Comparison of ENCODE assay signal across 22 cellular contexts in genomic region chr14:55059333-55059732, GRCh38. TPM values are rescaled to one million over a fixed set of nuclear protein-coding genes. Genes with fewer than 3 reads are reported as not detected.
DNase-seq lines count a peak whose midpoint lies in the region; ATAC-seq, FAIRE-seq and TF ChIP-seq lines count a peak whose summit lies in the region.
"Had no signal": no experiment of that assay in that cellular context is flagged by ENCODE, and none has a peak within 500 bp of the region (broad histone marks: within the 10 kb centered on the region; RNA-seq: fewer than 3 reads in every experiment).

No MANE protein-coding gene starts in this region.

- H3K4me1 ChIP-seq in small intestine (ENCODE audit: control insufficient read depth in 2 of 2, insufficient read depth in 1 of 2, low read depth in 1 of 2, low read length in 1 of 2) (peaks cover 0 to 2% of the 10 kb centered on the region in 2 donors), right cardiac atrium (ENCODE audit: control insufficient read depth, insufficient read depth, low read length) (peaks cover 3% of the 10 kb centered on the region)

- peaks cover 0 to 3% of the 10 kb centered on the region in 2 donors for H3K36me3 ChIP-seq in small intestine (ENCODE audit: control insufficient read depth in 2 of 2, insufficient read depth in 2 of 2, low read length in 2 of 2)

- peaks cover 34% of the 10 kb centered on the region for H3K4me1 Mint-ChIP-seq in activated naive CD8-positive, alpha-beta T cell treated with anti-CD3 and anti-CD28 coated beads for 36 hours
- peaks cover 35% of the 10 kb centered on the region for H3K4me1 Mint-ChIP-seq in activated naive CD8-positive, alpha-beta T cell treated with anti-CD3 and anti-CD28 coated beads, Interleukin-2, amount 50 U/mL, for 24 hours
- peaks cover 45% of the 10 kb centered on the region for H3K4me1 Mint-ChIP-seq in HFFc6 (ENCODE audit: low read depth)
- peaks cover 24 to 55% of the 10 kb centered on the region in 2 donors for H3K4me1 Mint-ChIP-seq in effector memory CD8-positive, alpha-beta T cell (ENCODE audit: low read depth in 2 of 2)

- H3K4me3 Mint-ChIP-seq in activated naive CD8-positive, alpha-beta T cell treated with anti-CD3 and anti-CD28 coated beads for 36 hours = no peak overlapping the region
- no peak overlapping the region for H3K4me3 Mint-ChIP-seq in activated naive CD8-positive, alpha-beta T cell treated with anti-CD3 and anti-CD28 coated beads, Interleukin-2, amount 50 U/mL, for 24 hours
- no peak overlapping the region for H3K4me3 Mint-ChIP-seq in HFFc6
- H3K4me3 Mint-ChIP-seq in effector memory CD8-positive, alpha-beta T cell = no peak overlapping the region

- ATAC-seq in activated naive CD8-positive, alpha-beta T cell treated with anti-CD3 and anti-CD28 coated beads, Interleukin-2, amount 50 U/mL, for 24 hours = no peak
- ATAC-seq in effector memory CD8-positive, alpha-beta T cell (replicated peaks) = no peak
- ATAC-seq in HG03354 (IDR thresholded peaks at IDR 0.05; ENCODE audit: poor library complexity, severe bottlenecking, unreplicated experiment) = no peak
- no peak for ATAC-seq in right cardiac atrium

- H3K9me3 ChIP-seq in small intestine (ENCODE audit: control insufficient read depth, low read depth) (no peaks in the 10 kb centered on the region), right cardiac atrium (ENCODE audit: control insufficient read depth, low read length) (no peaks in the 10 kb centered on the region)
- H3K9me3 ChIP-seq: SJSA1 had no signal

- no peaks in the 10 kb centered on the region for H3K9me3 Mint-ChIP-seq in activated naive CD8-positive, alpha-beta T cell treated with anti-CD3 and anti-CD28 coated beads for 36 hours
- H3K9me3 Mint-ChIP-seq in activated naive CD8-positive, alpha-beta T cell treated with anti-CD3 and anti-CD28 coated beads, Interleukin-2, amount 50 U/mL, for 24 hours = no peaks in the 10 kb centered on the region
- H3K9me3 Mint-ChIP-seq in HFFc6 = no peaks in the 10 kb centered on the region
- H3K9me3 Mint-ChIP-seq in effector memory CD8-positive, alpha-beta T cell = no peaks in the 10 kb centered on the region

- 61 to 83% (median 73%) methylated on average over 5 of the region's 5 CpGs for WGBS in small intestine, 3 donors
- WGBS in right cardiac atrium = 94% methylated on average over 5 of the region's 5 CpGs

- no peak for DNase-seq in activated naive CD8-positive, alpha-beta T cell treated with anti-CD3 and anti-CD28 coated beads for 36 hours
- DNase-seq in activated naive CD8-positive, alpha-beta T cell treated with anti-CD3 and anti-CD28 coated beads, Interleukin-2, amount 50 U/mL, for 24 hours = no peak
- DNase-seq in HFFc6 (no peak), small intestine (peak; percentile 29), right cardiac atrium (no peak), dermis blood vessel endothelial cell (no peak)
- no peak for DNase-seq in effector memory CD8-positive, alpha-beta T cell
- DNase-seq: ACHN, AML-193, DND-41, Kasumi-1, MM.1S, NCI-H1092 treated with DMSO at 0.1 percent for 48 hours, NCI-H2081 treated with DMSO at 0.1 percent for 48 hours, NCI-H510A, NCI-H82 had no signal

- H3K36me3 Mint-ChIP-seq in activated naive CD8-positive, alpha-beta T cell treated with anti-CD3 and anti-CD28 coated beads for 36 hours = peaks cover 50% of the 10 kb centered on the region
- H3K36me3 Mint-ChIP-seq in activated naive CD8-positive, alpha-beta T cell treated with anti-CD3 and anti-CD28 coated beads, Interleukin-2, amount 50 U/mL, for 24 hours (ENCODE audit: low read depth) = peaks cover 55% of the 10 kb centered on the region
- H3K36me3 Mint-ChIP-seq in HFFc6 (ENCODE audit: low read depth) = peaks cover 52% of the 10 kb centered on the region
- peaks cover 70% of the 10 kb centered on the region for H3K36me3 Mint-ChIP-seq in effector memory CD8-positive, alpha-beta T cell (ENCODE audit: insufficient read depth)

- FAIRE-seq in small intestine (lab: Jason Lieb, UNC) = no peak
- FAIRE-seq: D721Med, G401.6, GM12891, H1 had no signal

- no peaks in the 10 kb centered on the region for H3K27me3 Mint-ChIP-seq in activated naive CD8-positive, alpha-beta T cell treated with anti-CD3 and anti-CD28 coated beads for 36 hours
- H3K27me3 Mint-ChIP-seq in activated naive CD8-positive, alpha-beta T cell treated with anti-CD3 and anti-CD28 coated beads, Interleukin-2, amount 50 U/mL, for 24 hours = no peaks in the 10 kb centered on the region
- H3K27me3 Mint-ChIP-seq in HFFc6 (ENCODE audit: insufficient read depth) = 0 out of 2 replicates have a peak, but pooled peaks cover 2% of the 10 kb centered on the region
- H3K27me3 Mint-ChIP-seq in effector memory CD8-positive, alpha-beta T cell = no peaks in the 10 kb centered on the region

- H3K27ac ChIP-seq in small intestine (ENCODE audit: low read depth in 1 of 2, low read length in 1 of 2) (no peak overlapping the region), right cardiac atrium (ENCODE audit: low read length) (no peak overlapping the region)
- H3K27ac ChIP-seq: SJSA1 had no signal

- no peak for TF ChIP-seq CTCF in HFFc6 (IDR thresholded peaks at IDR 0.05)

- H3K27me3 ChIP-seq in small intestine (ENCODE audit: control insufficient read depth in 2 of 2, insufficient read depth in 2 of 2, low read length in 2 of 2) = no peaks in the 10 kb centered on the region
- no peaks in the 10 kb centered on the region for H3K27me3 ChIP-seq in right cardiac atrium (ENCODE audit: control insufficient read depth, insufficient read depth)
- H3K27me3 ChIP-seq: SJSA1 had no signal

- H3K27ac Mint-ChIP-seq in activated naive CD8-positive, alpha-beta T cell treated with anti-CD3 and anti-CD28 coated beads for 36 hours = peak overlapping the region; percentile 51
- H3K27ac Mint-ChIP-seq in activated naive CD8-positive, alpha-beta T cell treated with anti-CD3 and anti-CD28 coated beads, Interleukin-2, amount 50 U/mL, for 24 hours = no peak overlapping the region
- peak overlapping the region; percentile 2 for H3K27ac Mint-ChIP-seq in HFFc6
- peak overlapping the region; percentile 51 to 83 for H3K27ac Mint-ChIP-seq in effector memory CD8-positive, alpha-beta T cell

- intact Hi-C loops in right cardiac atrium (cut with DNase I) = no loop called here

- H3K4me3 ChIP-seq in small intestine (ENCODE audit: low read depth in 1 of 2, low read length in 2 of 2) = no peak overlapping the region
- no peak overlapping the region for H3K4me3 ChIP-seq in right cardiac atrium (ENCODE audit: low read length)
- H3K4me3 ChIP-seq: SJSA1 had no signal

RNA-seq across cellular contexts. Expression of gene MAPK1IP1L, which starts 7.9 kb away (rescaled TPM):
- total RNA-seq in activated naive CD8-positive, alpha-beta T cell treated with anti-CD3 and anti-CD28 coated beads for 36 hours = 100 to 1,000 TPM; 118 to 122 TPM
- total RNA-seq in HFFc6 (2021; fragmentation: NEBNext Ultra II Directional; extraction: Animal tissue kit (Norgen Biotek cat#: 25700)) = 100 to 1,000 TPM; 114 to 150 (median 126) TPM
- polyA plus RNA-seq in small intestine (10 to 100 TPM; 24.3 to 32.0 (median 30.9) TPM), right cardiac atrium (31.4 TPM)
- total RNA-seq in right cardiac atrium (10 to 100 TPM; 55.7 to 96.4 (median 68.3) TPM), dermis blood vessel endothelial cell (22.5 and 35.2 TPM in 2 replicates)

RNA-seq across cellular contexts. Expression of gene SOCS4, which starts 32.3 kb away (rescaled TPM):
- total RNA-seq in activated naive CD8-positive, alpha-beta T cell treated with anti-CD3 and anti-CD28 coated beads for 36 hours = 10 to 100 TPM; 24.9 to 28.6 TPM
- total RNA-seq in HFFc6 (2021; fragmentation: NEBNext Ultra II Directional; extraction: Animal tissue kit (Norgen Biotek cat#: 25700)) = 10 to 100 TPM; 22.1 to 26.2 (median 23.6) TPM
- polyA plus RNA-seq in small intestine (10 to 100 TPM in 1 of 3 donors, 1 to 10 TPM in 2; 4.8 to 11.1 (median 9.8) TPM), right cardiac atrium (5.7 TPM)
- total RNA-seq in right cardiac atrium (10 to 100 TPM; 19.7 to 29.7 (median 23.9) TPM), dermis blood vessel endothelial cell (21.4 and 25.5 TPM in 2 replicates)

RNA-seq across cellular contexts. Expression of gene WDHD1, which starts 32.4 kb away (rescaled TPM):
- 10 to 100 TPM; 66.0 to 69.2 TPM for total RNA-seq in activated naive CD8-positive, alpha-beta T cell treated with anti-CD3 and anti-CD28 coated beads for 36 hours
- 10 to 100 TPM in 5 of 6 experiments, 1 to 10 TPM in 1; 9.8 to 20.3 (median 17.8) TPM for total RNA-seq in HFFc6 (2021; fragmentation: NEBNext Ultra II Directional; extraction: Animal tissue kit (Norgen Biotek cat#: 25700))
- polyA plus RNA-seq in small intestine (1 to 10 TPM in 1 of 3 donors, under 1 TPM in 2; 0.45 to 3.4 (median 0.54) TPM), right cardiac atrium (0.68 TPM)
- total RNA-seq in right cardiac atrium (1 to 10 TPM; 1.5 to 3.4 (median 2.0) TPM), dermis blood vessel endothelial cell (8.3 and 16.7 TPM in 2 replicates)
